ENCODE assay signal across 8 cellular contexts in genomic region chr14:55578511-55578910, GRCh38. TPM values are rescaled to one million over a fixed set of nuclear protein-coding genes. Genes with fewer than 3 reads are reported as not detected.
DNase-seq lines count a peak whose midpoint lies in the region; ATAC-seq, FAIRE-seq and TF ChIP-seq lines count a peak whose summit lies in the region.

No MANE protein-coding gene starts in this region.

- POLR2A ChIA-PET in CD8-positive, alpha-beta T cell (lab: Charles Lee): no interaction called here
- POLR2A ChIA-PET in MCF 10A (lab: Yijun Ruan, JAX): interaction anchor here (0.6 to 3.1 kb wide), 8 partner anchors 8 to 861 kb away, joined by 3 to 15 read pairs (median 6); no protein-coding TSS in a partner anchor

- no peak overlapping the region for H3K4me3 ChIP-seq in CD8-positive, alpha-beta T cell (ENCODE audit: low read depth, low read length)

- intact Hi-C loops in CD8-positive, alpha-beta T cell (cut with DNase I, micrococcal nuclease): loop anchor here in 1 of 2 experiments (2.0 to 10.0 kb wide), 6 partner anchors 384 to 1809 kb away; partner anchors contain the start of genes AP5M1, DLGAP5, EXOC5 and GCH1
- intact Hi-C loops in MCF 10A (cut with micrococcal nuclease): no loop called here

- peak overlapping the region; percentile 96 for H3K4me3 Mint-ChIP-seq in CD8-positive, alpha-beta T cell
- H3K4me3 Mint-ChIP-seq in MCF 10A (ENCODE audit: unreplicated experiment) (peak overlapping the region; percentile 70), nephron (peak overlapping the region; percentile 97 to 98 (median 97))

- H3K27me3 Mint-ChIP-seq in CD8-positive, alpha-beta T cell (ENCODE audit: low read depth): no peaks in the 10 kb centered on the region
- H3K27me3 Mint-ChIP-seq in MCF 10A (ENCODE audit: insufficient read depth, unreplicated experiment) (no peaks in the 10 kb centered on the region), nephron (ENCODE audit: low read depth) (no peaks in the 10 kb centered on the region)

- H3K27me3 ChIP-seq in CD8-positive, alpha-beta T cell (ENCODE audit: insufficient read depth, low read length): no peaks in the 10 kb centered on the region

- CTCF ChIA-PET in CD8-positive, alpha-beta T cell (lab: Charles Lee): no interaction called here
- CTCF ChIA-PET in MCF 10A (lab: Yijun Ruan, JAX): interaction anchor here (0.6 to 1.6 kb wide), 5 partner anchors 11 to 141 kb away, joined by 3 to 10 read pairs (median 3); no protein-coding TSS in a partner anchor

- no peak for ATAC-seq in CD8-positive, alpha-beta T cell
- no peak for ATAC-seq in GM18502 (IDR thresholded peaks at IDR 0.05; ENCODE audit: poor library complexity, unreplicated experiment)

- H3K4me1 Mint-ChIP-seq in CD8-positive, alpha-beta T cell (ENCODE audit: low read depth): peaks cover 30% of the 10 kb centered on the region
- H3K4me1 Mint-ChIP-seq in MCF 10A (ENCODE audit: insufficient read depth, unreplicated experiment) (peaks cover 11% of the 10 kb centered on the region), nephron (peaks cover 23% of the 10 kb centered on the region)

- H3K36me3 ChIP-seq in CD8-positive, alpha-beta T cell (ENCODE audit: insufficient read depth, low read length): no peaks in the 10 kb centered on the region

- TF ChIP-seq CTCF in CD8-positive, alpha-beta T cell (IDR thresholded peaks at IDR 0.05): no peak
- no peak for TF ChIP-seq CTCF in MCF 10A (IDR thresholded peaks at IDR 0.05; ENCODE audit: unreplicated experiment)
- no peak for TF ChIP-seq CTCF in nephron (IDR thresholded peaks at IDR 0.05; ENCODE audit: unreplicated experiment in 3 of 3)
- no peak for TF ChIP-seq CTCF in GM20000 (IDR thresholded peaks at IDR 0.05; ENCODE audit: extremely low read depth, missing control alignments)

- no peak for FAIRE-seq in GM12892 (lab: Jason Lieb, UNC)

- no peaks in the 10 kb centered on the region for H3K9me3 ChIP-seq in CD8-positive, alpha-beta T cell (ENCODE audit: low read length)

- no peak for TF ChIP-seq POLR2A in GM12892 (IDR thresholded peaks at IDR 0.05; ENCODE audit: low read depth, low read length)

- no peaks in the 10 kb centered on the region for H3K9me3 Mint-ChIP-seq in CD8-positive, alpha-beta T cell
- H3K9me3 Mint-ChIP-seq in MCF 10A (ENCODE audit: unreplicated experiment): no peaks in the 10 kb centered on the region
- no peaks in the 10 kb centered on the region for H3K9me3 Mint-ChIP-seq in nephron

- H3K4me1 ChIP-seq in CD8-positive, alpha-beta T cell (ENCODE audit: insufficient read depth, low read length): peaks cover 29% of the 10 kb centered on the region

- no TSS peak for BruUV-seq in MCF 10A (replicated peaks; lab: Mats Ljungman, UMichigan)

- peaks cover 7% of the 10 kb centered on the region for H3K36me3 Mint-ChIP-seq in CD8-positive, alpha-beta T cell
- H3K36me3 Mint-ChIP-seq in MCF 10A (ENCODE audit: insufficient read depth, unreplicated experiment): peaks cover 4% of the 10 kb centered on the region
- H3K36me3 Mint-ChIP-seq in nephron (ENCODE audit: low read depth): peaks cover 3% of the 10 kb centered on the region

- no peak for DNase-seq in CD8-positive, alpha-beta T cell
- DNase-seq in NCI-H1417 treated with DMSO at 0.1 percent for 48 hours (lab: John Stamatoyannopoulos, UW): peak; percentile 23
- DNase-seq in MCF 10A (ENCODE audit: unreplicated experiment): no peak
- DNase-seq in NCI-H1436 (lab: John Stamatoyannopoulos, UW): no peak
- DNase-seq in GM12892 (ENCODE audit: insufficient read length): no peak
- DNase-seq in GM20000 (ENCODE audit: low spot score): no peak

- peak overlapping the region; percentile 95 for H3K27ac Mint-ChIP-seq in CD8-positive, alpha-beta T cell
- H3K27ac Mint-ChIP-seq in MCF 10A (ENCODE audit: low read depth, unreplicated experiment) (peak overlapping the region; percentile 16), nephron (peak overlapping the region; percentile 94 to 98 (median 96))

- no peak overlapping the region for H3K27ac ChIP-seq in CD8-positive, alpha-beta T cell (ENCODE audit: low read depth, low read length)

RNA-seq across cellular contexts. Expression of gene KTN1, which starts 1.5 kb away (rescaled TPM):
- 10 to 100 TPM; 64.2 to 74.5 TPM for total RNA-seq in CD8-positive, alpha-beta T cell
- 165 and 180 TPM in 2 replicates for total RNA-seq in MCF 10A (2022)
- 74.8 TPM for polyA plus RNA-seq in GM12892 (2012; ENCODE audit: missing spikeins)

Comparison
In these comparisons a context has a peak if more than half of its experiments do, and no peak if none do; other contexts are left out.
1. H3K27ac Mint-ChIP-seq: peak in every context shown above with its lines; median percentile 96 in nephron; 95 in CD8-positive, alpha-beta T cell; 16 in MCF 10A.